23 cellular contexts compared by ENCODE assay signal in genomic region chr10:97590082-97590747, GRCh38. TPM values are rescaled to one million over a fixed set of nuclear protein-coding genes. Genes with fewer than 3 reads are reported as not detected.
DNase-seq lines count a peak whose midpoint lies in the region; ATAC-seq lines count a peak whose summit lies in the region.
"Had no signal": no experiment of that assay in that cellular context is flagged by ENCODE, and none has a peak within 500 bp of the region (broad histone marks: within the 10 kb centered on the region; RNA-seq: fewer than 3 reads in every experiment).

No MANE protein-coding gene starts in this region.

- DNase-seq in Right ventricle myocardium superior = peak; percentile 12
- no peak for DNase-seq in cardiac septum (ENCODE audit: low spot score)
- no peak for DNase-seq in central memory CD8-positive, alpha-beta T cell (ENCODE audit: low spot score in 2 of 2)
- peak; percentile 20 to 60 for DNase-seq in stimulated activated naive CD8-positive, alpha-beta T cell treated with anti-CD3 and anti-CD28 coated beads, Interleukin-15, amount 100 ng/mL, for 72 hours
- DNase-seq in glomerular visceral epithelial cell (ENCODE audit: extremely low spot score) = no peak
- no peak for DNase-seq in NCI-H187 treated with DMSO at 0.1 percent for 48 hours (lab: John Stamatoyannopoulos, UW)
- DNase-seq: EL; H9; heart right ventricle; KG1; NCI-H187; NCI-H345; PC-9; stimulated activated CD4-positive, alpha-beta T cell treated with anti-CD3 and anti-CD28 coated beads, Interleukin-2, amount 100 ng/mL, for 24 hours; stomach; trophoblast cell; WERI-Rb-1 had no signal

- intact Hi-C loops in Right ventricle myocardium superior (cut with DNase I) (no loop called here), cardiac septum (cut with DNase I) (no loop called here)

- H3K4me3 Mint-ChIP-seq in central memory CD8-positive, alpha-beta T cell = peak overlapping the region; percentile 31
- H3K4me3 Mint-ChIP-seq in stimulated activated naive CD8-positive, alpha-beta T cell treated with anti-CD3 and anti-CD28 coated beads, Interleukin-15, amount 100 ng/mL, for 72 hours = peak overlapping the region in 1 of 2 donors; percentile 24
- H3K4me3 Mint-ChIP-seq: CD14-positive monocyte, H9, neural progenitor cell had no signal

- H3K4me1 Mint-ChIP-seq in central memory CD8-positive, alpha-beta T cell = peaks cover 9% of the 10 kb centered on the region
- H3K4me1 Mint-ChIP-seq in stimulated activated naive CD8-positive, alpha-beta T cell treated with anti-CD3 and anti-CD28 coated beads, Interleukin-15, amount 100 ng/mL, for 72 hours = peaks cover 9% of the 10 kb centered on the region
- H3K4me1 Mint-ChIP-seq: CD14-positive monocyte, H9 had no signal

- no peak for ATAC-seq in Right ventricle myocardium superior (ENCODE audit: poor library complexity)
- ATAC-seq in central memory CD8-positive, alpha-beta T cell (replicated peaks; ENCODE audit: extremely low read depth, poor library complexity, severe bottlenecking) = peak; percentile 28
- peak; percentile 92 for ATAC-seq in stimulated activated naive CD8-positive, alpha-beta T cell treated with anti-CD3 and anti-CD28 coated beads, Interleukin-15, amount 100 ng/mL, for 72 hours
- ATAC-seq: heart right ventricle, left lung had no signal

- no peak overlapping the region for H3K27ac Mint-ChIP-seq in central memory CD8-positive, alpha-beta T cell (ENCODE audit: low read depth)
- peak overlapping the region in 1 of 2 donors; percentile 50 for H3K27ac Mint-ChIP-seq in stimulated activated naive CD8-positive, alpha-beta T cell treated with anti-CD3 and anti-CD28 coated beads, Interleukin-15, amount 100 ng/mL, for 72 hours
- H3K27ac Mint-ChIP-seq: activated T-helper 2 cell treated with anti-CD3 and anti-CD28 coated beads, Interferon-gamma antibody, Interleukin-2, Interleukin-4, amounts not matched to agents 10 μg/mL and 5 μg/mL and 100 μg/mL, durations not matched to agents 14 hours and 24 hours and 36 hours; neural progenitor cell had no signal

- H3K27me3 Mint-ChIP-seq in central memory CD8-positive, alpha-beta T cell = no peaks in the 10 kb centered on the region
- H3K27me3 Mint-ChIP-seq in stimulated activated naive CD8-positive, alpha-beta T cell treated with anti-CD3 and anti-CD28 coated beads, Interleukin-15, amount 100 ng/mL, for 72 hours = no peaks in the 10 kb centered on the region

- no peaks in the 10 kb centered on the region for H3K9me3 Mint-ChIP-seq in central memory CD8-positive, alpha-beta T cell
- no peaks in the 10 kb centered on the region for H3K9me3 Mint-ChIP-seq in stimulated activated naive CD8-positive, alpha-beta T cell treated with anti-CD3 and anti-CD28 coated beads, Interleukin-15, amount 100 ng/mL, for 72 hours
- H3K9me3 Mint-ChIP-seq: activated T-helper 2 cell treated with anti-CD3 and anti-CD28 coated beads, Interferon-gamma antibody, Interleukin-2, Interleukin-4, amounts not matched to agents 10 μg/mL and 5 μg/mL and 100 μg/mL, durations not matched to agents 14 hours and 24 hours and 36 hours; CD14-positive monocyte; H9; neural progenitor cell had no signal

- peaks cover 5% of the 10 kb centered on the region for H3K36me3 Mint-ChIP-seq in central memory CD8-positive, alpha-beta T cell (ENCODE audit: insufficient read depth)
- H3K36me3 Mint-ChIP-seq: CD14-positive monocyte, neural progenitor cell had no signal

RNA-seq across cellular contexts. Expression of gene C10orf62, which starts 0.7 kb away (rescaled TPM):
- total RNA-seq in Right ventricle myocardium superior = 0.48 TPM
- 0.51 TPM for total RNA-seq in cardiac septum
- total RNA-seq: activated T-helper 2 cell treated with anti-CD3 and anti-CD28 coated beads, Interferon-gamma antibody, Interleukin-2, Interleukin-4, amounts not matched to agents 10 μg/mL and 5 μg/mL and 100 μg/mL, durations not matched to agents 14 hours and 24 hours and 36 hours; HT-29; left lung; stomach; T-helper 2 cell treated with Interferon-gamma antibody and Interleukin-4, amounts not matched to agents 100 ng/mL and 5 ng/mL, for 36 hours had no signal

RNA-seq across cellular contexts. Expression of gene HOGA1, which starts 6.0 kb away (rescaled TPM):
- 18.7 TPM for total RNA-seq in Right ventricle myocardium superior
- 20.4 TPM for total RNA-seq in cardiac septum
- total RNA-seq: activated T-helper 2 cell treated with anti-CD3 and anti-CD28 coated beads, Interferon-gamma antibody, Interleukin-2, Interleukin-4, amounts not matched to agents 10 μg/mL and 5 μg/mL and 100 μg/mL, durations not matched to agents 14 hours and 24 hours and 36 hours; stomach; T-helper 2 cell treated with Interferon-gamma antibody and Interleukin-4, amounts not matched to agents 100 ng/mL and 5 ng/mL, for 36 hours had no signal

RNA-seq across cellular contexts. Expression of gene ANKRD2, which starts 17.6 kb away (rescaled TPM):
- total RNA-seq in Right ventricle myocardium superior (152 TPM), cardiac septum (138 TPM)
- total RNA-seq: H9, HT-29, stomach had no signal

RNA-seq across cellular contexts. Expression of gene MORN4, which starts 43.1 kb away (rescaled TPM):
- total RNA-seq in Right ventricle myocardium superior (8.1 TPM), cardiac septum (17.7 TPM)

RNA-seq across cellular contexts. Expression of gene PI4K2A, which starts 50.3 kb away (rescaled TPM):
- total RNA-seq in Right ventricle myocardium superior = 9.9 TPM
- 18.0 TPM for total RNA-seq in cardiac septum

Comparison
In these comparisons a context has a peak if more than half of its experiments do, and no peak if none do; other contexts are left out.
1. DNase-seq: peak in Right ventricle myocardium superior (single experiment) and stimulated activated naive CD8-positive, alpha-beta T cell treated with anti-CD3 and anti-CD28 coated beads, Interleukin-15, amount 100 ng/mL, for 72 hours (2 of 2); none in cardiac septum (single experiment), central memory CD8-positive, alpha-beta T cell (0 of 2), glomerular visceral epithelial cell (single experiment) and NCI-H187 treated with DMSO at 0.1 percent for 48 hours (single experiment).